In genomic region chr2:177489719-177490301, GRCh38 we compare ENCODE assay signal across 8 cellular contexts.
A peak's percentile ranks its signal among the peaks of the same experiment; 100 is the strongest.
DNase-seq lines count a peak whose midpoint lies in the region; ATAC-seq, FAIRE-seq and TF ChIP-seq lines count a peak whose summit lies in the region.

No MANE protein-coding gene starts in this region.

- peak; percentile 59 for FAIRE-seq in K562 (lab: Jason Lieb, UNC)

- no peak for TF ChIP-seq EP300 in K562 (IDR thresholded peaks at IDR 0.05; ENCODE audit: low read length)

- no peaks in the 10 kb centered on the region for H3K79me2 ChIP-seq in K562 (ENCODE audit: control insufficient read depth, insufficient read depth, low read length)

- ATAC-seq in K562: peak; percentile 70
- peak; percentile 55 to 82 (median 66) for ATAC-seq in right lobe of liver

- H3K4me3 ChIP-seq in K562 (no peak overlapping the region), right lobe of liver (no peak overlapping the region)

- no peaks in the 10 kb centered on the region for H3K4me1 ChIP-seq in K562 (replicated peaks in 1 of 2; ENCODE audit: control insufficient read depth in 2 of 2, insufficient read depth in 2 of 2, low read length in 2 of 2)
- no peaks in the 10 kb centered on the region for H3K4me1 ChIP-seq in right lobe of liver

- no peaks in the 10 kb centered on the region for H4K20me1 ChIP-seq in K562 (replicated peaks; ENCODE audit: control insufficient read depth, insufficient read depth, low read length)

- intact Hi-C loops in K562 (cut with micrococcal nuclease): loop anchor here (1.0 to 10.0 kb wide), 5 partner anchors 114 to 325 kb away; no protein-coding TSS in a partner anchor
- intact Hi-C loops in right lobe of liver (cut with DNase I): no loop called here

- H3K9me3 ChIP-seq in K562 (replicated peaks; ENCODE audit: control insufficient read depth, insufficient read depth, low read depth, low read length): no peaks in the 10 kb centered on the region
- no peaks in the 10 kb centered on the region for H3K9me3 ChIP-seq in right lobe of liver

- H3K36me3 ChIP-seq in K562 (ENCODE audit: control insufficient read depth, insufficient read depth, low read length) (peaks cover 23% of the 10 kb centered on the region; the same call in 1 of the 3 replicates), right lobe of liver (peaks cover 0 to 9% (median 0%) of the 10 kb centered on the region in 4 donors)

- TF ChIP-seq CTCF in K562 (IDR thresholded peaks at IDR 0.05 in 2 of 3, conservative IDR thresholded peaks at IDR 0.05 in 1 of 3; ENCODE audit: insufficient read depth in 2 of 3, low read depth in 1 of 3, low read length in 3 of 3) (peak; percentile 36 to 83 (median 50); a peak in 5 of 6 replicates), right lobe of liver (IDR thresholded peaks at IDR 0.05) (peak; percentile 48 to 62 (median 57))

- 46% methylated on average over 2 of the region's 2 CpGs for WGBS in K562 (ENCODE audit: insufficient coverage, low coverage, missing lambda C conversion rate)
- WGBS in right lobe of liver (ENCODE audit: insufficient coverage, low coverage, low lambda C conversion rate, missing lambda C conversion rate): 18% methylated on average over 2 of the region's 2 CpGs

- POLR2A ChIA-PET in K562 (lab: Yijun Ruan, JAX): interaction anchor here (0.7 kb wide), 1 partner anchor 144 kb away, joined by 4 read pairs; no protein-coding TSS in a partner anchor

- H3K27ac ChIP-seq in K562 (ENCODE audit: extremely low read depth, low read depth, low read length) (no peak overlapping the region), right lobe of liver (no peak overlapping the region)

- H3K27me3 ChIP-seq in K562 (ENCODE audit: control insufficient read depth in 2 of 2, insufficient read depth in 2 of 2, low read length in 2 of 2) (no peaks in the 10 kb centered on the region), right lobe of liver (no peaks in the 10 kb centered on the region)

- H3K9me1 ChIP-seq in K562 (ENCODE audit: control insufficient read depth, insufficient read depth, low read length): no peaks in the 10 kb centered on the region

- H3K4me2 ChIP-seq in K562 (ENCODE audit: insufficient read depth, low read length): no peak overlapping the region

- no TSS peak for BruUV-seq in K562 (replicated peaks; lab: Mats Ljungman, UMichigan)

- DNase-seq in GM03348 (ENCODE audit: low spot score) (peak; percentile 54), NCI-H1092 treated with DMSO at 0.1 percent for 48 hours (lab: John Stamatoyannopoulos, UW) (peak; percentile 27), K562 (ENCODE audit: extremely low read depth in 1 of 4, low spot score in 3 of 4) (peak in 3 of 4 experiments; percentile 19 to 35 (median 21)), right lobe of liver (no peak), 8988T (no peak), NCI-H524 treated with DMSO at 0.1 percent for 48 hours (lab: John Stamatoyannopoulos, UW) (no peak), NCI-H1436 treated with DMSO at 0.1 percent for 48 hours (lab: John Stamatoyannopoulos, UW) (no peak)
- DNase-seq in stimulated activated naive CD4-positive, alpha-beta T cell treated with Interleukin-2 at 50 U/mL for 16 hours (lab: John Stamatoyannopoulos, UW): no peak

- no peak for TF ChIP-seq POLR2A in K562 (conservative IDR thresholded peaks at IDR 0.05)
- no peak for TF ChIP-seq POLR2A in right lobe of liver (IDR thresholded peaks at IDR 0.05)

- H3K9ac ChIP-seq in K562 (ENCODE audit: insufficient read depth in 1 of 2, low read depth in 2 of 2, low read length in 2 of 2): no peak overlapping the region

- CTCF ChIA-PET in K562 (lab: Yijun Ruan, JAX; ENCODE audit: low intra/inter-chr PET ratio): interaction anchor here (2.4 to 2.5 kb wide), 3 partner anchors 114 to 269 kb away, joined by 18 to 30 read pairs (median 18); no protein-coding TSS in a partner anchor

- H2AFZ ChIP-seq in K562 (ENCODE audit: low read depth, low read length): no peak overlapping the region

- in situ Hi-C loops in K562 (cut with MboI): loop anchor here (10.0 kb wide), 1 partner anchor 235 kb away; no protein-coding TSS in a partner anchor

- peak; percentile 74 to 84 for TF ChIP-seq RAD21 in K562 (CRISPR knock-in tag; conservative IDR thresholded peaks at IDR 0.05 in 1 of 2, IDR thresholded peaks at IDR 0.05 in 1 of 2)

TF ChIP-seq in K562, 482 proteins besides CTCF, POLR2A, EP300 and RAD21:
- TF ChIP-seq ZSCAN32 (CRISPR knock-in tag; IDR thresholded peaks at IDR 0.05) (no peak), DEAF1 (CRISPR knock-in tag; IDR thresholded peaks at IDR 0.05) (peak; percentile 43; the same call in 1 of the 2 replicates), SMC3 (conservative IDR thresholded peaks at IDR 0.05; ENCODE audit: insufficient read depth, low read depth, low read length) (peak; percentile 59), ZNF707 (CRISPR knock-in tag; conservative IDR thresholded peaks at IDR 0.05) (no peak)
TF ChIP-seq in K562: peak in this region for 2.

Comparison
In these comparisons a context has a peak if more than half of its experiments do, and no peak if none do; other contexts are left out.
1. DNase-seq: peak in GM03348 (single experiment), NCI-H1092 treated with DMSO at 0.1 percent for 48 hours (single experiment) and K562 (3 of 4); none in right lobe of liver (0 of 3), 8988T (single experiment), stimulated activated naive CD4-positive, alpha-beta T cell treated with Interleukin-2 at 50 U/mL for 16 hours (single experiment), NCI-H524 treated with DMSO at 0.1 percent for 48 hours (single experiment) and NCI-H1436 treated with DMSO at 0.1 percent for 48 hours (single experiment).